ENCODE assay signal across 19 cellular contexts in the genomic region with DNA sequence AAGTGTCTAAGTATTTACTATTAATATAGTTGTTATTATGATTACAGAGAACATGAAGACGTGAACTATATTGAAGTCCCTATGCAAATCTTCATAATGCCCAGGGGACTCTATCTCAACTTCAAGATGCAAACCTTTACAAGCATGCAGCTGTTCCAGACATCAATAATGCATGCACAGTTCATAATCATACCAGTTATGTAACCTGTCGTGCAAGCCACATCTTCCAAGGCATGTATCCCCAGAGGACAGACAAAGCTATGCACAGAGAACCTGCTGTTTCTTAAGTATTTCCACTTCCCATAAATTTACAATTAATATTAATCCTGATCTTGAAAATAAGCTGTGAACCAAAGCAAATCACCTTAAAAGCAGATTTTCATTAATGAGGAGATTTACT.
DNase-seq lines count a peak whose midpoint lies in the region; ATAC-seq and TF ChIP-seq lines count a peak whose summit lies in the region.
"Had no signal": no experiment of that assay in that cellular context is flagged by ENCODE, and none has a peak within 500 bp of the region (broad histone marks: within the 10 kb centered on the region; RNA-seq: fewer than 3 reads in every experiment).

No MANE protein-coding gene starts in this region.

- H3K9me3 ChIP-seq in DOHH2 (ENCODE audit: control insufficient read depth, insufficient read depth, low read length) (peaks cover 8% of the 10 kb centered on the region; the same call in 1 of the 2 replicates), Karpas-422 (ENCODE audit: low read length) (no peaks in the 10 kb centered on the region)
- H3K9me3 ChIP-seq: A549, Caco-2 had no signal

- H3K4me1 ChIP-seq in DOHH2 (ENCODE audit: control insufficient read depth, low read length) (peaks cover 22% of the 10 kb centered on the region), Karpas-422 (ENCODE audit: low read length) (no peaks in the 10 kb centered on the region)
- H3K4me1 ChIP-seq: Caco-2 had no signal

- no peaks in the 10 kb centered on the region for H4K20me1 ChIP-seq in DOHH2 (ENCODE audit: control insufficient read depth, insufficient read depth, low read depth, low read length)
- no peaks in the 10 kb centered on the region for H4K20me1 ChIP-seq in Karpas-422 (ENCODE audit: insufficient read depth, low read depth, low read length)

- H3K79me2 ChIP-seq in DOHH2 (ENCODE audit: control insufficient read depth, low read length): no peaks in the 10 kb centered on the region
- no peaks in the 10 kb centered on the region for H3K79me2 ChIP-seq in Karpas-422 (ENCODE audit: low read length)

- TF ChIP-seq CTCF in DOHH2 (IDR thresholded peaks at IDR 0.05; ENCODE audit: low read depth, low read length, poor library complexity, severe bottlenecking): no peak

- peak overlapping the region; percentile 43 for H3K4me3 ChIP-seq in DOHH2 (ENCODE audit: low read length)
- H3K4me3 ChIP-seq in Karpas-422 (ENCODE audit: low read length): no peak overlapping the region
- H3K4me3 ChIP-seq: A549, GM12878 had no signal

- H3K9me2 ChIP-seq in DOHH2 (replicated peaks; ENCODE audit: control insufficient read depth, low read length) (no peaks in the 10 kb centered on the region), Karpas-422 (replicated peaks; ENCODE audit: insufficient read depth, low read length) (no peaks in the 10 kb centered on the region)

- H3K9ac ChIP-seq in Karpas-422 (ENCODE audit: low read length): no peak overlapping the region

- H3K4me2 ChIP-seq in DOHH2 (ENCODE audit: low read length): peak overlapping the region; percentile 68
- no peak overlapping the region for H3K4me2 ChIP-seq in Karpas-422 (ENCODE audit: low read depth, low read length, poor library complexity, severe bottlenecking)
- H3K4me2 ChIP-seq: A549 had no signal

- H3K27ac ChIP-seq in DOHH2 (ENCODE audit: low read depth, low read length) (peak overlapping the region; percentile 61), Karpas-422 (ENCODE audit: low read length) (no peak overlapping the region)
- H3K27ac ChIP-seq: A549 had no signal

- H3K36me3 ChIP-seq in DOHH2 (ENCODE audit: control insufficient read depth, low read length): no peaks in the 10 kb centered on the region
- no peaks in the 10 kb centered on the region for H3K36me3 ChIP-seq in Karpas-422 (ENCODE audit: insufficient read depth, low read length)

- DNase-seq in NCI-H526 (lab: John Stamatoyannopoulos, UW) (peak; percentile 29 to 33), germinal center (ENCODE audit: low spot score) (peak; percentile 17), medulla oblongata (ENCODE audit: extremely low spot score) (no peak), islet precursor cell (no peak), Karpas-422 (no peak)
- DNase-seq: 8988T; C1 segment of cervical spinal cord; Caco-2; CD4-positive, alpha-beta memory T cell; DMS153; DND-41; EL; GDM1; H7; HCEC 1CT had no signal

- H3K27me3 ChIP-seq in DOHH2 (ENCODE audit: control insufficient read depth, low read length) (no peaks in the 10 kb centered on the region), Karpas-422 (ENCODE audit: low read length) (no peaks in the 10 kb centered on the region)

- no peak for ATAC-seq in GM19023 (IDR thresholded peaks at IDR 0.05; ENCODE audit: unreplicated experiment)
- ATAC-seq: A549, GM12878 had no signal

- H3F3A ChIP-seq in DOHH2 (ENCODE audit: control insufficient read depth, insufficient read depth): no peaks in the 10 kb centered on the region; the same call in 1 of the 2 replicates

- no peak overlapping the region for H2AFZ ChIP-seq in Karpas-422 (ENCODE audit: low read length)

Comparison
In these comparisons a context has a peak if more than half of its experiments do, and no peak if none do; other contexts are left out.
1. DNase-seq: peak in NCI-H526 (2 of 2) and germinal center (single experiment); none in medulla oblongata (single experiment), islet precursor cell (single experiment) and Karpas-422 (single experiment).